ENCODE assay signal across 15 cellular contexts in genomic region chr6:6870914-6871313, GRCh38.
DNase-seq lines count a peak whose midpoint lies in the region; ATAC-seq lines count a peak whose summit lies in the region.
"Had no signal": no experiment of that assay in that cellular context is flagged by ENCODE, and none has a peak within 500 bp of the region (broad histone marks: within the 10 kb centered on the region; RNA-seq: fewer than 3 reads in every experiment).

No MANE protein-coding gene starts in this region.

- peaks cover 2% of the 10 kb centered on the region for H3K9me3 ChIP-seq in aorta (ENCODE audit: control insufficient read depth, low read length)

- DNase-seq in GF-D8 (lab: John Stamatoyannopoulos, UW) (peak; percentile 78), NOMO-1 (lab: John Stamatoyannopoulos, UW; ENCODE audit: unreplicated experiment in 2 of 2) (peak; percentile 72 to 90), SKM-1 (lab: John Stamatoyannopoulos, UW; ENCODE audit: unreplicated experiment) (peak; percentile 74), left lobe of liver (ENCODE audit: low spot score) (no peak), aorta (no peak)
- no peak for DNase-seq in effector CD8-positive, alpha-beta T cell (lab: John Stamatoyannopoulos, UW)
- no peak for DNase-seq in activated CD4-positive, alpha-beta T cell treated with anti-CD3 and anti-CD28 coated beads, Interleukin-2, amount 50 U/mL, for 1 hour
- DNase-seq: CD4-positive, CD25-positive, alpha-beta regulatory T cell; COR-L47; H9; NCI-H1694 treated with DMSO at 0.1 percent for 48 hours; NCI-H510A; NCI-H748 treated with DMSO at 0.1 percent for 48 hours; T-helper 1 cell had no signal

- no peaks in the 10 kb centered on the region for H3K36me3 ChIP-seq in aorta (ENCODE audit: control insufficient read depth in 1 of 2, insufficient read depth in 2 of 2, low read length in 1 of 2)

- WGBS in aorta, 2 donors = 77 to 91% methylated on average over 5 of the region's 5 CpGs

- no peaks in the 10 kb centered on the region for H3K27me3 ChIP-seq in aorta (ENCODE audit: control insufficient read depth in 1 of 2, insufficient read depth in 2 of 2, low read length in 1 of 2)

- intact Hi-C loops in aorta (cut with DNase I) = no loop called here

- ATAC-seq in left lobe of liver (no peak), aorta (ENCODE audit: low FRiP score) (no peak)
- ATAC-seq: Panc1 had no signal

- H3K4me3 ChIP-seq in aorta (ENCODE audit: low read length in 2 of 2) = no peak overlapping the region

- no peak overlapping the region for H3K27ac ChIP-seq in aorta (ENCODE audit: low read depth in 1 of 2, low read length in 2 of 2)

- H3K4me1 ChIP-seq in aorta (ENCODE audit: control insufficient read depth in 1 of 2, insufficient read depth in 2 of 2, low read length in 2 of 2) = no peaks in the 10 kb centered on the region

Comparison
In these comparisons a context has a peak if more than half of its experiments do, and no peak if none do; other contexts are left out.
1. DNase-seq: peak in GF-D8 (single experiment), NOMO-1 (2 of 2) and SKM-1 (single experiment); none in effector CD8-positive, alpha-beta T cell (single experiment), left lobe of liver (single experiment), aorta (0 of 2) and activated CD4-positive, alpha-beta T cell treated with anti-CD3 and anti-CD28 coated beads, Interleukin-2, amount 50 U/mL, for 1 hour (single experiment).